ENCODE assay signal across 1 cellular context in genomic region chr19:12796146-12797071, GRCh38.
TF ChIP-seq lines count a peak whose summit lies in the region.

No MANE protein-coding gene starts in this region.

TF ChIP-seq in HepG2, 621 proteins besides CTCF, POLR2A, EP300 and RAD21 (continued from another document and continues in another):
- TF ChIP-seq ZNF30 (CRISPR knock-in tag; IDR thresholded peaks at IDR 0.05) (0 out of 2 replicates have a peak, but pooled peaks have one; percentile 39), ZBTB2 (CRISPR knock-in tag; IDR thresholded peaks at IDR 0.05; ENCODE audit: low read depth) (no peak), E2F2 (CRISPR knock-in tag; IDR thresholded peaks at IDR 0.05; ENCODE audit: borderline replicate concordance) (no peak), ELF3 (CRISPR knock-in tag; IDR thresholded peaks at IDR 0.05) (peak; percentile 79), CENPBD1 (CRISPR knock-in tag; IDR thresholded peaks at IDR 0.05; ENCODE audit: borderline replicate concordance, low read depth) (no peak), ZNF280B (CRISPR knock-in tag; IDR thresholded peaks at IDR 0.05; ENCODE audit: borderline replicate concordance) (0 out of 2 replicates have a peak, but pooled peaks have one; percentile 20), IRF9 (CRISPR knock-in tag; IDR thresholded peaks at IDR 0.05; ENCODE audit: borderline replicate concordance) (0 out of 2 replicates have a peak, but pooled peaks have one; percentile 23), HMG20B (CRISPR knock-in tag; conservative IDR thresholded peaks at IDR 0.05) (no peak), SNAPC4 (CRISPR knock-in tag; IDR thresholded peaks at IDR 0.05) (no peak), NFIC (IDR thresholded peaks at IDR 0.05; ENCODE audit: low read length) (no peak), PCBP1 (IDR thresholded peaks at IDR 0.05; ENCODE audit: borderline replicate concordance, low read depth, low read length) (no peak), ZHX1 (CRISPR knock-in tag; IDR thresholded peaks at IDR 0.05; ENCODE audit: low read depth) (no peak), NFKBIZ (CRISPR knock-in tag; IDR thresholded peaks at IDR 0.05) (peak; percentile 37; the same call in 1 of the 2 replicates), HOXA3 (CRISPR knock-in tag; IDR thresholded peaks at IDR 0.05) (0 out of 2 replicates have a peak, but pooled peaks have one; percentile 27), TCF7 (IDR thresholded peaks at IDR 0.05; ENCODE audit: low read depth) (no peak), ZGPAT (CRISPR knock-in tag; IDR thresholded peaks at IDR 0.05) (0 out of 2 replicates have a peak, but pooled peaks have one; percentile 45), IRX3 (CRISPR knock-in tag; IDR thresholded peaks at IDR 0.05; ENCODE audit: borderline replicate concordance, low read depth) (no peak), USF2 (IDR thresholded peaks at IDR 0.05; ENCODE audit: low read depth, low read length) (no peak), USF2 (CRISPR knock-in tag; IDR thresholded peaks at IDR 0.05; ENCODE audit: borderline replicate concordance) (peak; percentile 23; the same call in 1 of the 2 replicates), PHF8 (CRISPR knock-in tag; IDR thresholded peaks at IDR 0.05) (peak; percentile 41; the same call in 1 of the 2 replicates), POLR2G (IDR thresholded peaks at IDR 0.05; ENCODE audit: low read depth, low read length) (peak; percentile 54; the same call in 1 of the 2 replicates), SKIL (CRISPR knock-in tag; IDR thresholded peaks at IDR 0.05; ENCODE audit: borderline replicate concordance) (no peak), FOXP1 (IDR thresholded peaks at IDR 0.05) (no peak), FOXP1 (CRISPR knock-in tag; IDR thresholded peaks at IDR 0.05) (no peak), CHCHD3 (CRISPR knock-in tag; IDR thresholded peaks at IDR 0.05) (no peak), GABPB1 (CRISPR knock-in tag; IDR thresholded peaks at IDR 0.05) (peak; percentile 32; the same call in 1 of the 2 replicates), ARID4A (CRISPR knock-in tag; IDR thresholded peaks at IDR 0.05; ENCODE audit: borderline replicate concordance) (no peak; the same call in 1 of the 2 replicates), SALL2 (CRISPR knock-in tag; IDR thresholded peaks at IDR 0.05) (peak; percentile 29; the same call in 1 of the 2 replicates)
